39 cellular contexts compared by ENCODE assay signal in the genomic region with DNA sequence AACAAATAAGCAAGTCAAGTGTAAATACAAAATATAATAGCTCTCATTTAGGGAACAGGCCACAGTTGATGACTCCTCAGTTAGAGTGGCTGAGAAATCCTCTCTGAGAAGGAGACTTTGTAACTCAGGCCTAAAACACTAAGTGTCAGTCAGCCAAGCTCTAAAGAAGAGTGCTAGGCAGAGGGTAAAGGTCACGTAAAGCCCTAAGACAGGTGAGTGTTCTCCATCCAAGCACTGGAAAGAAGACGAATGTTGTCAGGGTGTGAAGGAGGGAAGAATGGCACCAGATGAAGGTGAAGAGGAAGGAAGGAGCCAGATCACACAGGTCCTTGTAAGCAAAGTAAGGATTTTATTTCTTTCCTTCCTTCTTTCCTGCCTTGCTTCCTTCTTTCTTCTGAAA. TPM values are rescaled to one million over a fixed set of nuclear protein-coding genes. Genes with fewer than 3 reads are reported as not detected.
"Had no signal": no experiment of that assay in that cellular context is flagged by ENCODE, and none has a peak within 500 bp of the region (broad histone marks: within the 10 kb centered on the region; RNA-seq: fewer than 3 reads in every experiment).

No MANE protein-coding gene starts in this region.

- H3K4me1 Mint-ChIP-seq: T-helper 17 cell had no signal

- H3K9me3 ChIP-seq: ascending aorta, breast epithelium, colonic mucosa, esophagus squamous epithelium, gastroesophageal sphincter had no signal

- H3K27me3 ChIP-seq: ascending aorta, breast epithelium, cardiac muscle cell, colonic mucosa had no signal

- H3K36me3 Mint-ChIP-seq: activated CD8-positive, alpha-beta memory T cell treated with anti-CD3 and anti-CD28 coated beads, Interleukin-2, amount 10 ng/mL, durations not matched to agents 7 days and 5 days; activated naive CD4-positive, alpha-beta T cell treated with anti-CD3 and anti-CD28 coated beads, Interleukin-2, amount 50 U/mL, for 72 hours; activated naive CD8-positive, alpha-beta T cell treated with anti-CD3 and anti-CD28 coated beads, Interleukin-2, amount 10 ng/mL, durations not matched to agents 7 days and 5 days; brain had no signal

- H3K4me3 Mint-ChIP-seq: activated B cell treated with CpG ODN at 0.5 μM for 24 hours; activated CD8-positive, alpha-beta memory T cell treated with anti-CD3 and anti-CD28 coated beads, Interleukin-2, amount 10 ng/mL, durations not matched to agents 7 days and 5 days; activated CD8-positive, alpha-beta T cell treated with anti-CD3 and anti-CD28 coated beads, Interleukin-2, amount 10 ng/mL, durations not matched to agents 7 days and 5 days; activated naive CD4-positive, alpha-beta T cell treated with anti-CD3 and anti-CD28 coated beads for 36 hours; activated naive CD8-positive, alpha-beta T cell treated with anti-CD3 and anti-CD28 coated beads, Interleukin-2, amount 10 ng/mL, durations not matched to agents 7 days and 5 days; activated T-helper 1 cell treated with anti-CD3 and anti-CD28 coated beads, Interleukin-12 subunit alpha, Interleukin-12 subunit beta, Interleukin-2, Interleukin-4 antibody, amounts not matched to agents 30 ng/mL and 10 ng/mL and 1 ng/mL, durations not matched to agents 14 hours and 24 hours and 36 hours; brain; T-helper 17 cell; T-helper 2 cell treated with Interferon-gamma antibody and Interleukin-4, amounts not matched to agents 5 μg/mL and 100 μg/mL, for 36 hours had no signal

- H3K27ac ChIP-seq: ascending aorta, breast epithelium, cardiac muscle cell, colonic mucosa, epithelial cell of prostate, esophagus squamous epithelium, gastroesophageal sphincter, WERI-Rb-1 had no signal

- H3K27ac Mint-ChIP-seq: activated B cell treated with CpG ODN at 0.5 μM for 24 hours; activated CD8-positive, alpha-beta memory T cell treated with anti-CD3 and anti-CD28 coated beads, Interleukin-2, amount 10 ng/mL, durations not matched to agents 7 days and 5 days; activated CD8-positive, alpha-beta T cell treated with anti-CD3 and anti-CD28 coated beads, Interleukin-2, amount 10 ng/mL, durations not matched to agents 7 days and 5 days; activated naive CD4-positive, alpha-beta T cell treated with anti-CD3 and anti-CD28 coated beads for 36 hours; activated naive CD4-positive, alpha-beta T cell treated with anti-CD3 and anti-CD28 coated beads, Interleukin-2, amount 50 U/mL, for 72 hours; activated naive CD8-positive, alpha-beta T cell treated with anti-CD3 and anti-CD28 coated beads, Interleukin-2, amount 10 ng/mL, durations not matched to agents 7 days and 5 days; activated T-helper 1 cell treated with anti-CD3 and anti-CD28 coated beads, Interleukin-12 subunit alpha, Interleukin-12 subunit beta, Interleukin-2, Interleukin-4 antibody, amounts not matched to agents 30 ng/mL and 10 ng/mL and 1 ng/mL, durations not matched to agents 14 hours and 24 hours and 36 hours; activated T-helper 2 cell treated with anti-CD3 and anti-CD28 coated beads, Interferon-gamma antibody, Interleukin-2, Interleukin-4, amounts not matched to agents 10 μg/mL and 5 μg/mL and 100 μg/mL, durations not matched to agents 14 hours and 24 hours and 36 hours; brain; T-helper 17 cell; T-helper 2 cell treated with Interferon-gamma antibody and Interleukin-4, amounts not matched to agents 5 μg/mL and 100 μg/mL, for 36 hours had no signal

- H3K4me3 ChIP-seq: ascending aorta, breast epithelium, cardiac muscle cell, colonic mucosa, esophagus squamous epithelium, gastroesophageal sphincter had no signal

- H3K4me1 ChIP-seq: ascending aorta, breast epithelium, colonic mucosa, esophagus squamous epithelium, gastroesophageal sphincter had no signal

- H3K36me3 ChIP-seq: ascending aorta, breast epithelium, cardiac muscle cell, colonic mucosa, esophagus squamous epithelium, gastroesophageal sphincter, WERI-Rb-1 had no signal

- H3K9me3 Mint-ChIP-seq: activated B cell treated with CpG ODN at 0.5 μM for 24 hours; activated naive CD4-positive, alpha-beta T cell treated with anti-CD3 and anti-CD28 coated beads for 36 hours; activated naive CD4-positive, alpha-beta T cell treated with anti-CD3 and anti-CD28 coated beads, Interleukin-2, amount 50 U/mL, for 72 hours; activated naive CD8-positive, alpha-beta T cell treated with anti-CD3 and anti-CD28 coated beads, Interleukin-2, amount 10 ng/mL, durations not matched to agents 7 days and 5 days; activated T-helper 1 cell treated with anti-CD3 and anti-CD28 coated beads, Interleukin-12 subunit alpha, Interleukin-12 subunit beta, Interleukin-2, Interleukin-4 antibody, amounts not matched to agents 30 ng/mL and 10 ng/mL and 1 ng/mL, durations not matched to agents 14 hours and 24 hours and 36 hours; activated T-helper 2 cell treated with anti-CD3 and anti-CD28 coated beads, Interferon-gamma antibody, Interleukin-2, Interleukin-4, amounts not matched to agents 10 μg/mL and 5 μg/mL and 100 μg/mL, durations not matched to agents 14 hours and 24 hours and 36 hours; brain; T-helper 2 cell treated with Interferon-gamma antibody and Interleukin-4, amounts not matched to agents 5 μg/mL and 100 μg/mL, for 36 hours had no signal

- ATAC-seq: activated CD4-positive, CD25-positive, alpha-beta regulatory T cell treated with anti-CD3 and anti-CD28 coated beads, Interleukin-2, amount 50 U/mL, for 24 hours; activated CD8-positive, alpha-beta memory T cell treated with anti-CD3 and anti-CD28 coated beads, Interleukin-2, amount 10 ng/mL, durations not matched to agents 7 days and 5 days; activated CD8-positive, alpha-beta T cell treated with anti-CD3 and anti-CD28 coated beads, Interleukin-2, amount 10 ng/mL, durations not matched to agents 7 days and 5 days; activated naive CD4-positive, alpha-beta T cell treated with anti-CD3 and anti-CD28 coated beads, Interleukin-2, amount 50 U/mL, for 72 hours; gastroesophageal sphincter; T-helper 17 cell had no signal

- DNase-seq: activated B cell treated with CpG ODN at 0.5 μM for 24 hours; activated CD4-positive, alpha-beta T cell treated with anti-CD3 and anti-CD28 coated beads for 48 hours; activated CD4-positive, alpha-beta T cell treated with anti-CD3 and anti-CD28 coated beads, Interleukin-2, amount 50 U/mL, for 1 hour; activated CD4-positive, alpha-beta T cell treated with anti-CD3 and anti-CD28 coated beads, Interleukin-2, amount 50 U/mL, for 48 hours; activated CD8-positive, alpha-beta memory T cell treated with anti-CD3 and anti-CD28 coated beads, Interleukin-2, amount 10 ng/mL, durations not matched to agents 7 days and 5 days; activated CD8-positive, alpha-beta memory T cell treated with anti-CD3 and anti-CD28 coated beads, Interleukin-2, amount 50 U/mL, for 4 hours; activated CD8-positive, alpha-beta T cell treated with anti-CD3 and anti-CD28 coated beads, Interleukin-2, amount 10 ng/mL, durations not matched to agents 7 days and 5 days; activated effector memory CD4-positive, alpha-beta T cell treated with anti-CD3 and anti-CD28 coated beads, Interleukin-2, amount 50 U/mL, for 16 hours; activated naive CD4-positive, alpha-beta T cell treated with anti-CD3 and anti-CD28 coated beads for 36 hours; activated naive CD8-positive, alpha-beta T cell treated with anti-CD3 and anti-CD28 coated beads, Interleukin-2, amount 10 ng/mL, durations not matched to agents 7 days and 5 days; activated T-cell treated with anti-CD3 and anti-CD28 coated beads, Interleukin-2, amount 50 U/mL, for 1 hour; activated T-cell treated with anti-CD3 and anti-CD28 coated beads, Interleukin-2, amount 50 U/mL, for 48 hours; central memory CD4-positive, alpha-beta T cell; cerebellar nuclear complex; colonic mucosa; effector CD8-positive, alpha-beta T cell; esophagus squamous epithelium; foreskin melanocyte; T-helper 1 cell; T-helper 17 cell; T1000; WERI-Rb-1 had no signal

RNA-seq across cellular contexts. Expression of a gene that starts 24.3 kb away (rescaled TPM):
- total RNA-seq: ascending aorta, dermis microvascular lymphatic vessel endothelial cell, endothelial cell of umbilical vein, fibroblast of villous mesenchyme, glomerular endothelial cell had no signal
- polyA plus RNA-seq: cardiac muscle cell, endothelial cell of umbilical vein, fibroblast of lung had no signal

RNA-seq across cellular contexts. Expression of a gene that starts 43.8 kb away (rescaled TPM):
- total RNA-seq: activated B cell treated with CpG ODN at 0.5 μM for 24 hours; activated CD8-positive, alpha-beta memory T cell treated with anti-CD3 and anti-CD28 coated beads for 36 hours; activated CD8-positive, alpha-beta memory T cell treated with anti-CD3 and anti-CD28 coated beads, Interleukin-2, amount 10 ng/mL, durations not matched to agents 7 days and 5 days; activated CD8-positive, alpha-beta T cell treated with anti-CD3 and anti-CD28 coated beads, Interleukin-2, amount 10 ng/mL, durations not matched to agents 7 days and 5 days; activated naive CD4-positive, alpha-beta T cell treated with anti-CD3 and anti-CD28 coated beads for 36 hours; activated naive CD8-positive, alpha-beta T cell treated with anti-CD3 and anti-CD28 coated beads, Interleukin-2, amount 10 ng/mL, durations not matched to agents 7 days and 5 days; activated T-helper 1 cell treated with anti-CD3 and anti-CD28 coated beads, Interleukin-12 subunit alpha, Interleukin-12 subunit beta, Interleukin-2, Interleukin-4 antibody, amounts not matched to agents 30 ng/mL and 10 ng/mL and 1 ng/mL, durations not matched to agents 14 hours and 24 hours and 36 hours; activated T-helper 2 cell treated with anti-CD3 and anti-CD28 coated beads, Interferon-gamma antibody, Interleukin-2, Interleukin-4, amounts not matched to agents 10 μg/mL and 5 μg/mL and 100 μg/mL, durations not matched to agents 14 hours and 24 hours and 36 hours; dermis microvascular lymphatic vessel endothelial cell; endothelial cell of umbilical vein; T-helper 17 cell had no signal
- polyA plus RNA-seq: endothelial cell of umbilical vein had no signal
